12 cellular contexts compared by ENCODE assay signal in genomic region chr15:92343869-92344643, GRCh38.
DNase-seq lines count a peak whose midpoint lies in the region; ATAC-seq lines count a peak whose summit lies in the region.
"Had no signal": no experiment of that assay in that cellular context is flagged by ENCODE, and none has a peak within 500 bp of the region (broad histone marks: within the 10 kb centered on the region; RNA-seq: fewer than 3 reads in every experiment).

No MANE protein-coding gene starts in this region.

- intact Hi-C loops in head of caudate nucleus (cut with DNase I): no loop called here

- DNase-seq in NCI-H128 (lab: John Stamatoyannopoulos, UW; ENCODE audit: unreplicated experiment): peak; percentile 50
- DNase-seq in NCI-H510A (lab: John Stamatoyannopoulos, UW): peak; percentile 9
- peak in 41 of 42 donors; percentile 16 to 72 (median 49) for DNase-seq in head of caudate nucleus
- peak; percentile 35 for DNase-seq in putamen (ENCODE audit: low spot score)
- DNase-seq in NCI-H526 (lab: John Stamatoyannopoulos, UW): no peak
- DNase-seq: activated CD8-positive, alpha-beta T cell treated with anti-CD3 and anti-CD28 coated beads for 36 hours; CD4-positive, alpha-beta memory T cell; foreskin fibroblast; stomach had no signal

- ATAC-seq in HG02798 (IDR thresholded peaks at IDR 0.05; ENCODE audit: poor library complexity, unreplicated experiment) (no peak), HG03039 (IDR thresholded peaks at IDR 0.05; ENCODE audit: unreplicated experiment) (no peak)
- ATAC-seq: activated CD8-positive, alpha-beta T cell treated with anti-CD3 and anti-CD28 coated beads for 36 hours; Panc1 had no signal

Comparison
In these comparisons a context has a peak if more than half of its experiments do, and no peak if none do; other contexts are left out.
1. DNase-seq: peak in NCI-H128 (single experiment), NCI-H510A (single experiment), head of caudate nucleus (41 of 42) and putamen (single experiment); none in NCI-H526 (0 of 2).